In the genomic region with DNA sequence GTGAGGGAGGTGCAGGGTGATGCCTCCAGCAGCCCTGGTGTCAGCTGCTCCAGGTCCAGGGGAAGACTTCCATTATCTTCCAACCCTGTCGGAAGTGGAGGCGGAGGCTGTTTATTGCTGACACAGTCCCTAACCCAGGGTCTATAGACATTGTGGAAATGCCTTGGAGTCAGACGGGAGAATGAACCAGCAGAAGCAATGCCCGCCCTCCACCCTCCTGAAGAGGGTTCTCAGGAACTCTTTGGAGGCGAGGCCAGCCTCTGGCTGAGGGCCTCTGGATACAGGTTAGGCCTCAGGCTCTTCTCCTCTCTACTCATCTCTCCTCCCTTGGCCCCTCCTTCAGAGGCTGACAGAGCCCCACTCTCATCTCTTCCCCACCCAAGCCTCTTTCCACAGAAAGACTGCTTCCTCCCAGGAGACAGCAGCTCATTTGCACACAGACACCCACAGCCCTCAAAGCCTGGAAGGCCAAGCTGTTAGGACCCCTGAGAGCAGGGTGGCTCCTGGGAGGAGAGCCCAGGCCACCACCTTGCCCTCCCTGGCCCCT, we compare ENCODE assay signal across 1 cellular context.
TF ChIP-seq lines count a peak whose summit lies in the region.

No MANE protein-coding gene starts in this region.

TF ChIP-seq in HEK293, 187 proteins besides CTCF, POLR2A, EP300 and RAD21:
- TF ChIP-seq ZNF16 (tag by site-specific recombination; IDR thresholded peaks at IDR 0.05; ENCODE audit: low read depth) (no peak), ZNF521 (tag by site-specific recombination; IDR thresholded peaks at IDR 0.05) (no peak), ZBTB48 (tag by site-specific recombination; IDR thresholded peaks at IDR 0.05) (peak; percentile 64; the same call in 1 of the 2 replicates), GLIS1 (tag by site-specific recombination; IDR thresholded peaks at IDR 0.05) (peak; percentile 4; the same call in 1 of the 2 replicates), WT1 (tag by site-specific recombination; IDR thresholded peaks at IDR 0.05) (no peak), ZNF785 (tag by site-specific recombination; IDR thresholded peaks at IDR 0.05) (no peak), ZNF404 (tag by site-specific recombination; IDR thresholded peaks at IDR 0.05) (no peak), ZNF341 (tag by site-specific recombination; IDR thresholded peaks at IDR 0.05; ENCODE audit: low read depth) (peak; percentile 65), ZNF623 (tag by site-specific recombination; IDR thresholded peaks at IDR 0.05) (no peak), OSR2 (tag by site-specific recombination; IDR thresholded peaks at IDR 0.05) (no peak), MZF1 (tag by site-specific recombination; IDR thresholded peaks at IDR 0.05; ENCODE audit: borderline replicate concordance) (no peak), ZNF202 (tag by site-specific recombination; IDR thresholded peaks at IDR 0.05; ENCODE audit: borderline replicate concordance) (no peak), ZNF747 (tag by site-specific recombination; IDR thresholded peaks at IDR 0.05) (no peak), ZNF843 (tag by site-specific recombination; IDR thresholded peaks at IDR 0.05) (no peak), ZNF157 (tag by site-specific recombination; IDR thresholded peaks at IDR 0.05) (no peak), ZNF600 (tag by site-specific recombination; IDR thresholded peaks at IDR 0.05) (no peak)
- TF ChIP-seq, protein P1, sequence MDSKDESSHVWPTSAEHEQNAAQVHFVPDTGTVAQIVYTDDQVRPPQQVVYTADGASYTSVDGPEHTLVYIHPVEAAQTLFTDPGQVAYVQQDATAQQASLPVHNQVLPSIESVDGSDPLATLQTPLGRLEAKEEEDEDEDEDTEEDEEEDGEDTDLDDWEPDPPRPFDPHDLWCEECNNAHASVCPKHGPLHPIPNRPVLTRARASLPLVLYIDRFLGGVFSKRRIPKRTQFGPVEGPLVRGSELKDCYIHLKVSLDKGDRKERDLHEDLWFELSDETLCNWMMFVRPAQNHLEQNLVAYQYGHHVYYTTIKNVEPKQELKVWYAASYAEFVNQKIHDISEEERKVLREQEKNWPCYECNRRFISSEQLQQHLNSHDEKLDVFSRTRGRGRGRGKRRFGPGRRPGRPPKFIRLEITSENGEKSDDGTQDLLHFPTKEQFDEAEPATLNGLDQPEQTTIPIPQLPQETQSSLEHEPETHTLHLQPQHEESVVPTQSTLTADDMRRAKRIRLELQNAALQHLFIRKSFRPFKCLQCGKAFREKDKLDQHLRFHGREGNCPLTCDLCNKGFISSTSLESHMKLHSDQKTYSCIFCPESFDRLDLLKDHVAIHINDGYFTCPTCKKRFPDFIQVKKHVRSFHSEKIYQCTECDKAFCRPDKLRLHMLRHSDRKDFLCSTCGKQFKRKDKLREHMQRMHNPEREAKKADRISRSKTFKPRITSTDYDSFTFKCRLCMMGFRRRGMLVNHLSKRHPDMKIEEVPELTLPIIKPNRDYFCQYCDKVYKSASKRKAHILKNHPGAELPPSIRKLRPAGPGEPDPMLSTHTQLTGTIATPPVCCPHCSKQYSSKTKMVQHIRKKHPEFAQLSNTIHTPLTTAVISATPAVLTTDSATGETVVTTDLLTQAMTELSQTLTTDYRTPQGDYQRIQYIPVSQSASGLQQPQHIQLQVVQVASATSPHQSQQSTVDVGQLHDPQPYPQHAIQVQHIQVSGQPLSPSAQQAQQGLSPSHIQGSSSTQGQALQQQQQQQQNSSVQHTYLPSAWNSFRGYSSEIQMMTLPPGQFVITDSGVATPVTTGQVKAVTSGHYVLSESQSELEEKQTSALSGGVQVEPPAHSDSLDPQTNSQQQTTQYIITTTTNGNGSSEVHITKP (tag by site-specific recombination; IDR thresholded peaks at IDR 0.05) = no peak
- TF ChIP-seq, protein P2, sequence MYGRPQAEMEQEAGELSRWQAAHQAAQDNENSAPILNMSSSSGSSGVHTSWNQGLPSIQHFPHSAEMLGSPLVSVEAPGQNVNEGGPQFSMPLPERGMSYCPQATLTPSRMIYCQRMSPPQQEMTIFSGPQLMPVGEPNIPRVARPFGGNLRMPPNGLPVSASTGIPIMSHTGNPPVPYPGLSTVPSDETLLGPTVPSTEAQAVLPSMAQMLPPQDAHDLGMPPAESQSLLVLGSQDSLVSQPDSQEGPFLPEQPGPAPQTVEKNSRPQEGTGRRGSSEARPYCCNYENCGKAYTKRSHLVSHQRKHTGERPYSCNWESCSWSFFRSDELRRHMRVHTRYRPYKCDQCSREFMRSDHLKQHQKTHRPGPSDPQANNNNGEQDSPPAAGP (tag by site-specific recombination; IDR thresholded peaks at IDR 0.05) = no peak
- TF ChIP-seq, protein P3, sequence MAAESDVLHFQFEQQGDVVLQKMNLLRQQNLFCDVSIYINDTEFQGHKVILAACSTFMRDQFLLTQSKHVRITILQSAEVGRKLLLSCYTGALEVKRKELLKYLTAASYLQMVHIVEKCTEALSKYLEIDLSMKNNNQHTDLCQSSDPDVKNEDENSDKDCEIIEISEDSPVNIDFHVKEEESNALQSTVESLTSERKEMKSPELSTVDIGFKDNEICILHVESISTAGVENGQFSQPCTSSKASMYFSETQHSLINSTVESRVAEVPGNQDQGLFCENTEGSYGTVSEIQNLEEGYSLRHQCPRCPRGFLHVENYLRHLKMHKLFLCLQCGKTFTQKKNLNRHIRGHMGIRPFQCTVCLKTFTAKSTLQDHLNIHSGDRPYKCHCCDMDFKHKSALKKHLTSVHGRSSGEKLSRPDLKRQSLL (tag by site-specific recombination; IDR thresholded peaks at IDR 0.05) = no peak
